Comparison of ENCODE assay signal across 8 cellular contexts in genomic region chr1:184974086-184974836, GRCh38. TPM values are rescaled to one million over a fixed set of nuclear protein-coding genes. Genes with fewer than 3 reads are reported as not detected.
A peak's percentile ranks its signal among the peaks of the same experiment; 100 is the strongest.
DNase-seq lines count a peak whose midpoint lies in the region; ATAC-seq and TF ChIP-seq lines count a peak whose summit lies in the region.

Gene NIBAN1 (minus strand): TSS chr1:184974508. CDS start chr1:184974356, 152 bp downstream.

- intact Hi-C loops in activated CD8-positive, alpha-beta T cell treated with anti-CD3 and anti-CD28 coated beads for 36 hours (cut with micrococcal nuclease): no loop called here

- ATAC-seq in GM18499 (IDR thresholded peaks at IDR 0.05; ENCODE audit: insufficient read depth, unreplicated experiment) (peak; percentile 31), HG02884 (IDR thresholded peaks at IDR 0.05; ENCODE audit: unreplicated experiment) (peak; percentile 44)
- ATAC-seq in activated CD8-positive, alpha-beta T cell treated with anti-CD3 and anti-CD28 coated beads for 36 hours: peak; percentile 74

- H3K27ac Mint-ChIP-seq in activated CD8-positive, alpha-beta T cell treated with anti-CD3 and anti-CD28 coated beads for 36 hours: peak within 1 kb of the TSS; percentile 98

- H3K4me3 Mint-ChIP-seq in activated CD8-positive, alpha-beta T cell treated with anti-CD3 and anti-CD28 coated beads for 36 hours: peak within 1 kb of the TSS; percentile 80

- POLR2A ChIA-PET in activated CD8-positive, alpha-beta T cell treated with anti-CD3 and anti-CD28 coated beads for 36 hours (lab: Charles Lee): interaction anchor here (0.8 to 3.7 kb wide), 13 partner anchors 10 to 342 kb away, joined by 3 to 23 read pairs (median 4); partner anchors contain the start of gene EDEM3

- H3K36me3 Mint-ChIP-seq in activated CD8-positive, alpha-beta T cell treated with anti-CD3 and anti-CD28 coated beads for 36 hours (ENCODE audit: low read depth): peaks cover 3% of the 10 kb centered on the region

- DNase-seq in 8988T: peak; percentile 27
- DNase-seq in NCI-H2227 treated with DMSO at 0.1 percent for 48 hours (lab: John Stamatoyannopoulos, UW): peak; percentile 46
- peak; percentile 80 for DNase-seq in activated CD8-positive, alpha-beta T cell treated with anti-CD3 and anti-CD28 coated beads for 36 hours
- peak; percentile 62 for DNase-seq in mucosa of gallbladder (ENCODE audit: low spot score)
- DNase-seq in stimulated activated CD8-positive, alpha-beta memory T cell treated with anti-CD3 and anti-CD28 coated beads, Interleukin-4, amount 100 ng/mL, for 4 hours (ENCODE audit: low read depth in 2 of 2, low spot score in 1 of 2): peak; percentile 30 to 34

- TF ChIP-seq CTCF in activated CD8-positive, alpha-beta T cell treated with anti-CD3 and anti-CD28 coated beads for 36 hours (IDR thresholded peaks at IDR 0.05): no peak

- H3K27me3 Mint-ChIP-seq in activated CD8-positive, alpha-beta T cell treated with anti-CD3 and anti-CD28 coated beads for 36 hours: peaks cover 22% of the 10 kb centered on the region

- CTCF ChIA-PET in activated CD8-positive, alpha-beta T cell treated with anti-CD3 and anti-CD28 coated beads for 36 hours (lab: Charles Lee): interaction anchor here (0.7 to 7.7 kb wide), 5 partner anchors 8 to 696 kb away, joined by 3 to 65 read pairs (median 8); no protein-coding TSS in a partner anchor

- in situ Hi-C loops in endometrial microvascular endothelial cells (cut with HindIII; ENCODE audit: inconsistent ontology term, low pct_unique_long_range_greater_than_20kb, low sequenced_read_pairs): no loop called here

- H3K4me1 Mint-ChIP-seq in activated CD8-positive, alpha-beta T cell treated with anti-CD3 and anti-CD28 coated beads for 36 hours (ENCODE audit: low read depth): peaks cover 44% of the 10 kb centered on the region

- no peaks in the 10 kb centered on the region for H3K9me3 Mint-ChIP-seq in activated CD8-positive, alpha-beta T cell treated with anti-CD3 and anti-CD28 coated beads for 36 hours

RNA-seq across cellular contexts. Expression of gene NIBAN1, which starts in this region (rescaled TPM):
- total RNA-seq in activated CD8-positive, alpha-beta T cell treated with anti-CD3 and anti-CD28 coated beads for 36 hours: 10 to 100 TPM; 10.1 to 11.0 TPM
- total RNA-seq in endometrial microvascular endothelial cells (ENCODE audit: inconsistent ontology term) (21.0 TPM), mucosa of gallbladder (129 TPM)

Comparison
In these comparisons a context has a peak if more than half of its experiments do, and no peak if none do; other contexts are left out.
1. Peak in every context shown above with its lines: DNase-seq and ATAC-seq.
2. DNase-seq: peak in every context shown above with its lines; median percentile 80 in activated CD8-positive, alpha-beta T cell treated with anti-CD3 and anti-CD28 coated beads for 36 hours; 62 in mucosa of gallbladder; 46 in NCI-H2227 treated with DMSO at 0.1 percent for 48 hours; 32 in stimulated activated CD8-positive, alpha-beta memory T cell treated with anti-CD3 and anti-CD28 coated beads, Interleukin-4, amount 100 ng/mL, for 4 hours; 27 in 8988T.